Comparison of ENCODE assay signal across 7 cellular contexts in genomic region chr1:29124366-29125236, GRCh38. TPM values are rescaled to one million over a fixed set of nuclear protein-coding genes. Genes with fewer than 3 reads are reported as not detected.
DNase-seq lines count a peak whose midpoint lies in the region; ATAC-seq and TF ChIP-seq lines count a peak whose summit lies in the region.

No MANE protein-coding gene starts in this region.

- intact Hi-C loops in prostate gland (cut with DNase I), result loop anchor here (2.0 to 5.0 kb wide), 3 partner anchors 56 to 78 kb away; partner anchors contain the start of gene SRSF4
- intact Hi-C loops in aorta (cut with DNase I), result loop anchor here (5.0 kb wide), 3 partner anchors 58 to 237 kb away; partner anchors contain the start of gene SRSF4 (in 1 of the 2)

- peaks cover 17% of the 10 kb centered on the region; the same call in 1 of the 2 replicates for H3F3A ChIP-seq in GM23338 (replicated peaks; ENCODE audit: low read depth)

- H3K27me3 ChIP-seq in GM23338 (ENCODE audit: insufficient read depth) (peaks cover 40% of the 10 kb centered on the region), cardiac muscle cell (peaks cover 18% of the 10 kb centered on the region), prostate gland (replicated peaks; ENCODE audit: insufficient read depth) (no peaks in the 10 kb centered on the region), aorta (ENCODE audit: control insufficient read depth in 1 of 2, insufficient read depth in 2 of 2, low read length in 1 of 2) (no peaks in the 10 kb centered on the region)

- H3K9me2 ChIP-seq in GM23338 (ENCODE audit: insufficient read depth), result no peaks in the 10 kb centered on the region

- H3K9me3 Mint-ChIP-seq in GM23338, result no peaks in the 10 kb centered on the region
- H3K9me3 Mint-ChIP-seq in activated naive CD4-positive, alpha-beta T cell treated with anti-CD3 and anti-CD28 coated beads, Interleukin-2, amount 50 U/mL, for 24 hours, result no peaks in the 10 kb centered on the region

- H3K36me3 ChIP-seq in GM23338 (ENCODE audit: insufficient read depth), result no peaks in the 10 kb centered on the region
- H3K36me3 ChIP-seq in cardiac muscle cell, result no peaks in the 10 kb centered on the region
- no peaks in the 10 kb centered on the region for H3K36me3 ChIP-seq in prostate gland
- H3K36me3 ChIP-seq in aorta (ENCODE audit: control insufficient read depth in 1 of 2, insufficient read depth in 2 of 2, low read length in 1 of 2), result no peaks in the 10 kb centered on the region

- H3K79me2 ChIP-seq in GM23338 (replicated peaks; ENCODE audit: insufficient read depth), result no peaks in the 10 kb centered on the region

- ATAC-seq in GM23338, result peak; percentile 36
- ATAC-seq in aorta (ENCODE audit: low FRiP score), result peak; percentile 89

- peak overlapping the region; percentile 67; the same call in 2 of the 3 replicates for H3K4me3 Mint-ChIP-seq in GM23338
- H3K4me3 Mint-ChIP-seq in activated naive CD4-positive, alpha-beta T cell treated with anti-CD3 and anti-CD28 coated beads, Interleukin-2, amount 50 U/mL, for 24 hours, result peak overlapping the region; percentile 86

- peak; percentile 45 to 48 for TF ChIP-seq CTCF in GM23338 (conservative IDR thresholded peaks at IDR 0.05; ENCODE audit: low read depth in 2 of 2)
- peak; percentile 68 for TF ChIP-seq CTCF in cardiac muscle cell (IDR thresholded peaks at IDR 0.05; ENCODE audit: low read depth, low read length)
- TF ChIP-seq CTCF in prostate gland (IDR thresholded peaks at IDR 0.05), result peak; percentile 38 to 85 (median 68)

- 4% methylated on average over 46 of the region's 85 CpGs for WGBS in prostate gland
- WGBS in aorta, 2 donors, result 1 to 2% methylated on average over 59 to 85 of the region's 85 CpGs

- peak overlapping the region; percentile 90 for H2AFZ ChIP-seq in GM23338

- peak overlapping the region; percentile 99 for H3K4me2 ChIP-seq in GM23338

- peaks cover 10% of the 10 kb centered on the region for H3K4me1 Mint-ChIP-seq in GM23338
- no peaks in the 10 kb centered on the region for H3K4me1 Mint-ChIP-seq in activated naive CD4-positive, alpha-beta T cell treated with anti-CD3 and anti-CD28 coated beads, Interleukin-2, amount 50 U/mL, for 24 hours

- in situ Hi-C loops in SK-MEL-5 (cut with HindIII; ENCODE audit: low pct_unique_long_range_greater_than_20kb, low sequenced_read_pairs), result no loop called here

- H3K27me3 Mint-ChIP-seq in GM23338 (ENCODE audit: insufficient read depth, low read depth, poor library complexity), result peaks cover 38% of the 10 kb centered on the region
- peaks cover 10% of the 10 kb centered on the region for H3K27me3 Mint-ChIP-seq in activated naive CD4-positive, alpha-beta T cell treated with anti-CD3 and anti-CD28 coated beads, Interleukin-2, amount 50 U/mL, for 24 hours

- peak; percentile 29 for TF ChIP-seq POLR2A in prostate gland (IDR thresholded peaks at IDR 0.05)

- peak; percentile 92 for DNase-seq in GM23338 (ENCODE audit: low spot score)
- DNase-seq in SK-MEL-5 (ENCODE audit: low read depth, low spot score), result peak; percentile 32
- DNase-seq in cardiac muscle cell (ENCODE audit: low read depth in 1 of 2, low spot score in 1 of 2), result peak; percentile 93
- no peak for DNase-seq in prostate gland (ENCODE audit: low spot score)
- DNase-seq in aorta, result peak; percentile 89 to 96
- DNase-seq in HPDE6-E6E7 (ENCODE audit: extremely low spot score), result no peak

- no peaks in the 10 kb centered on the region; the same call in 1 of the 2 replicates for H4K20me1 ChIP-seq in GM23338 (replicated peaks; ENCODE audit: insufficient read depth)

- H3K27ac Mint-ChIP-seq in GM23338, result no peak overlapping the region
- no peak overlapping the region for H3K27ac Mint-ChIP-seq in activated naive CD4-positive, alpha-beta T cell treated with anti-CD3 and anti-CD28 coated beads, Interleukin-2, amount 50 U/mL, for 24 hours

- peak overlapping the region; percentile 55; the same call in 1 of the 2 replicates for H3K27ac ChIP-seq in GM23338 (ENCODE audit: low read depth)
- H3K27ac ChIP-seq in cardiac muscle cell, result peak overlapping the region; percentile 73
- H3K27ac ChIP-seq in prostate gland, result peak overlapping the region; percentile 83 to 90
- peak overlapping the region; percentile 89 to 99 for H3K27ac ChIP-seq in aorta (ENCODE audit: low read depth in 1 of 2, low read length in 2 of 2)

- peaks cover 8% of the 10 kb centered on the region; the same call in 1 of the 2 replicates for H3K4me1 ChIP-seq in GM23338 (ENCODE audit: insufficient read depth)
- no peaks in the 10 kb centered on the region for H3K4me1 ChIP-seq in cardiac muscle cell (ENCODE audit: low read depth)
- peaks cover 3% of the 10 kb centered on the region for H3K4me1 ChIP-seq in prostate gland (replicated peaks)
- H3K4me1 ChIP-seq in aorta (ENCODE audit: control insufficient read depth in 1 of 2, insufficient read depth in 2 of 2, low read length in 2 of 2), result no peaks in the 10 kb centered on the region

- H3K9me3 ChIP-seq in cardiac muscle cell (ENCODE audit: low read depth), result no peaks in the 10 kb centered on the region
- H3K9me3 ChIP-seq in prostate gland, result no peaks in the 10 kb centered on the region
- no peaks in the 10 kb centered on the region for H3K9me3 ChIP-seq in aorta (ENCODE audit: control insufficient read depth, low read length)

- H3K4me3 ChIP-seq in GM23338, result peak overlapping the region; percentile 81
- H3K4me3 ChIP-seq in cardiac muscle cell, result peak overlapping the region; percentile 42
- H3K4me3 ChIP-seq in prostate gland, result peak overlapping the region; percentile 50 to 52
- H3K4me3 ChIP-seq in aorta (ENCODE audit: low read length in 2 of 2), result peak overlapping the region; percentile 56 to 61

- peaks cover 5% of the 10 kb centered on the region; the same call in 1 of the 3 replicates for H3K36me3 Mint-ChIP-seq in GM23338 (ENCODE audit: low read depth)
- H3K36me3 Mint-ChIP-seq in activated naive CD4-positive, alpha-beta T cell treated with anti-CD3 and anti-CD28 coated beads, Interleukin-2, amount 50 U/mL, for 24 hours, result peaks cover 1% of the 10 kb centered on the region

TF ChIP-seq in GM23338, 12 proteins besides CTCF, POLR2A, EP300 and RAD21 (continues in another document):
- TF ChIP-seq JUNB (IDR thresholded peaks at IDR 0.05; ENCODE audit: unreplicated experiment), result no peak

RNA-seq across cellular contexts. Expression of gene TMEM200B, which starts 0.9 kb away (rescaled TPM):
- total RNA-seq in GM23338 (2014; rRNA removed; shearing (Covaris generic)), result 8.7 TPM in 2 replicates
- polyA plus RNA-seq in GM23338 (2016; fragmentation: Nextera tagmentation; extraction: Ambion mirVana) (4.9 and 5.3 TPM in 2 replicates), cardiac muscle cell (18.7 and 33.0 TPM in 2 replicates), aorta (10 to 100 TPM in 1 of 2 donors, 1 to 10 TPM in 1; 5.4 to 13.0 TPM)
- total RNA-seq in SK-MEL-5 (2014; rRNA removed; shearing (Covaris generic)), result not detected in 2 replicates
- polyA plus RNA-seq in SK-MEL-5 (2015; cell fraction: cytosol; rRNA removed), result not detected in 2 replicates
- polyA plus RNA-seq in SK-MEL-5 (2015; cell fraction: nucleus; rRNA removed), result 0.14 and 1.7 TPM in 2 replicates
- total RNA-seq in cardiac muscle cell (17.6 and 37.6 TPM in 2 replicates), prostate gland (10 to 100 TPM; 13.0 to 58.0 TPM), aorta (10 to 100 TPM; 18.2 to 18.9 TPM)

RNA-seq across cellular contexts. Expression of gene SRSF4, which starts 57.1 kb away (rescaled TPM):
- total RNA-seq in GM23338 (2014; rRNA removed; shearing (Covaris generic)), result 54.4 and 58.4 TPM in 2 replicates
- polyA plus RNA-seq in GM23338 (2016; fragmentation: Nextera tagmentation; extraction: Ambion mirVana) (98.3 and 98.8 TPM in 2 replicates), cardiac muscle cell (72.3 and 113 TPM in 2 replicates), aorta (10 to 100 TPM; 57.6 to 76.0 TPM)
- total RNA-seq in SK-MEL-5 (2014; rRNA removed; shearing (Covaris generic)), result 22.6 and 28.4 TPM in 2 replicates
- 31.3 and 40.1 TPM in 2 replicates for polyA plus RNA-seq in SK-MEL-5 (2015; cell fraction: cytosol; rRNA removed)
- 70.2 and 79.7 TPM in 2 replicates for polyA plus RNA-seq in SK-MEL-5 (2015; cell fraction: nucleus; rRNA removed)
- total RNA-seq in cardiac muscle cell (46.4 and 92.6 TPM in 2 replicates), prostate gland (10 to 100 TPM; 55.2 to 65.7 TPM), aorta (10 to 100 TPM; 85.0 to 85.6 TPM)

Comparison
In these comparisons a context has a peak if more than half of its experiments do, and no peak if none do; other contexts are left out.
1. DNase-seq: peak in GM23338 (single experiment), SK-MEL-5 (single experiment), cardiac muscle cell (2 of 2) and aorta (2 of 2); none in prostate gland (single experiment) and HPDE6-E6E7 (single experiment).
2. Peak in every context shown above with its lines, with median percentiles within 50 percentile points of each other: H3K27ac ChIP-seq, H3K4me3 ChIP-seq and CTCF ChIP-seq.